8 cellular contexts compared by ENCODE assay signal in the genomic region with DNA sequence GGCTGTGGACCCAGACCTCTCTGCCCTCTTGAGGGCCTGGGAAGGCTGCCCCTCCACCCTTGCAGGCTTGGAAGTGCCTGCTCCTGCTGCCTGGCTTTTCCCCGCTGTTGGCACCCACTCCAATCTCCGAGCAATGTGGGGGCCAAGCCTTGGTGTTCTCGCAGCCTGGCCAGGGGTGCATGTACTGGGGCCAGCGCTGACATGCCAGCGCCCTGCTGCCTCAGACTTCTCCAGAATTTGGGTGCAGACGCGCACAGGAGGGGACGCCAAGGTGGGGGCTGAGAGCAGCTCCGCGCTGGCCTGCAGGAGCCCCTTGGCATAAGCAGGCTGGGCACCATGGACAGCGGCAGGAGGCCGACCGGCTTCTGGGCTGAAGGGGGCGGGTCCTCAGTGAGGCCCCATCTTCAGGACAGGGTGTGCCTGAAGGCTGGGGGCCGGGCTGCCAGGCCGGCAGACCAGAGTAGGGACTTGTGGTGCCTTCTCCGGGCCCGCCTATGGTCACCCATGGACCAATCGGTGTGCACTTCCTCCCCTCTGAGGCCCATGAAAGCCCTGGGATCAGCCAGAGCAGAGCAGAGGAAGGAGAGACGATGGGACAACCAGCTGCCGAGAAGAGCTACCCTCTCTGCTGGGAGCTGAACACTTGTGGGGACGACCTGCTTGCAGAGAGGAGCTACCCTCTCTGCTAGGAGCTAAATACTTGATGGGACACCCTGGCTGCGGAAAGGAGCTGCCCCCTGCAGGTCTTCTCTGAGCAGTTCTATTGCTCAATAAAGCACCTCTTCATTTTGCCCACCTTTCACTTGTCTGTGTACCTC.
DNase-seq lines count a peak whose midpoint lies in the region; ATAC-seq and TF ChIP-seq lines count a peak whose summit lies in the region.

No MANE protein-coding gene starts in this region.

- no peaks in the 10 kb centered on the region for H3K36me3 Mint-ChIP-seq in activated naive CD8-positive, alpha-beta T cell treated with anti-CD3 and anti-CD28 coated beads, Interleukin-2, amount 50 U/mL, for 24 hours (ENCODE audit: low read depth)

- in situ Hi-C loops in GM13977 (cut with MboI; ENCODE audit: low pct_unique_long_range_greater_than_20kb, low sequenced_read_pairs, unreplicated experiment): no loop called here

- intact Hi-C loops in aorta (cut with DNase I): no loop called here

- peaks cover 4% of the 10 kb centered on the region for H3K27me3 Mint-ChIP-seq in activated naive CD8-positive, alpha-beta T cell treated with anti-CD3 and anti-CD28 coated beads, Interleukin-2, amount 50 U/mL, for 24 hours

- no peaks in the 10 kb centered on the region for H3K9me3 Mint-ChIP-seq in activated naive CD8-positive, alpha-beta T cell treated with anti-CD3 and anti-CD28 coated beads, Interleukin-2, amount 50 U/mL, for 24 hours

- H3K27ac ChIP-seq in aorta (ENCODE audit: low read depth in 1 of 2, low read length in 2 of 2): no peak overlapping the region

- no peaks in the 10 kb centered on the region for H3K4me1 Mint-ChIP-seq in activated naive CD8-positive, alpha-beta T cell treated with anti-CD3 and anti-CD28 coated beads, Interleukin-2, amount 50 U/mL, for 24 hours

- no peaks in the 10 kb centered on the region for H3K9me3 ChIP-seq in BE2C
- H3K9me3 ChIP-seq in aorta (ENCODE audit: control insufficient read depth, low read length): no peaks in the 10 kb centered on the region

- DNase-seq in BE2C (no peak), HT-29 (ENCODE audit: low spot score) (peak; percentile 36), islet precursor cell (peak; percentile 94), aorta (peak in 1 of 2 donors; percentile 49), GM13977 (ENCODE audit: low spot score) (no peak)
- peak; percentile 10 for DNase-seq in activated naive CD8-positive, alpha-beta T cell treated with anti-CD3 and anti-CD28 coated beads, Interleukin-2, amount 50 U/mL, for 24 hours

- H3K27me3 ChIP-seq in BE2C (no peaks in the 10 kb centered on the region), aorta (ENCODE audit: control insufficient read depth in 1 of 2, insufficient read depth in 2 of 2, low read length in 1 of 2) (no peaks in the 10 kb centered on the region)

- H3K36me3 ChIP-seq in BE2C (no peaks in the 10 kb centered on the region), aorta (ENCODE audit: control insufficient read depth in 1 of 2, insufficient read depth in 2 of 2, low read length in 1 of 2) (no peaks in the 10 kb centered on the region)

- no peak overlapping the region for H3K27ac Mint-ChIP-seq in activated naive CD8-positive, alpha-beta T cell treated with anti-CD3 and anti-CD28 coated beads, Interleukin-2, amount 50 U/mL, for 24 hours

- ATAC-seq in activated naive CD8-positive, alpha-beta T cell treated with anti-CD3 and anti-CD28 coated beads, Interleukin-2, amount 50 U/mL, for 24 hours: peak; percentile 20
- ATAC-seq in aorta (ENCODE audit: low FRiP score): peak; percentile 57
- ATAC-seq in HG03025 (IDR thresholded peaks at IDR 0.05; ENCODE audit: low FRiP score, unreplicated experiment): no peak
- ATAC-seq in HG03521 (IDR thresholded peaks at IDR 0.05; ENCODE audit: unreplicated experiment): no peak

- 4 to 23% methylated on average over 22 to 23 of the region's 23 CpGs for WGBS in aorta, 2 donors

- no peak overlapping the region for H3K4me3 ChIP-seq in BE2C (ENCODE audit: low read depth, low read length)
- H3K4me3 ChIP-seq in aorta (ENCODE audit: low read length in 2 of 2): no peak overlapping the region

- TF ChIP-seq CTCF in BE2C (IDR thresholded peaks at IDR 0.05; ENCODE audit: low read depth, low read length) (peak; percentile 3; the same call in 1 of the 2 replicates), GM13977 (IDR thresholded peaks at IDR 0.05; ENCODE audit: extremely low read depth, insufficient read depth, missing control alignments) (no peak)

- H3K4me3 Mint-ChIP-seq in activated naive CD8-positive, alpha-beta T cell treated with anti-CD3 and anti-CD28 coated beads, Interleukin-2, amount 50 U/mL, for 24 hours: no peak overlapping the region

- H3K4me1 ChIP-seq in BE2C (no peaks in the 10 kb centered on the region), aorta (ENCODE audit: control insufficient read depth in 1 of 2, insufficient read depth in 2 of 2, low read length in 2 of 2) (no peaks in the 10 kb centered on the region)

Comparison
In these comparisons a context has a peak if more than half of its experiments do, and no peak if none do; other contexts are left out.
1. DNase-seq: peak in HT-29 (single experiment), activated naive CD8-positive, alpha-beta T cell treated with anti-CD3 and anti-CD28 coated beads, Interleukin-2, amount 50 U/mL, for 24 hours (single experiment) and islet precursor cell (single experiment); none in BE2C (single experiment) and GM13977 (single experiment).
2. ATAC-seq: peak in activated naive CD8-positive, alpha-beta T cell treated with anti-CD3 and anti-CD28 coated beads, Interleukin-2, amount 50 U/mL, for 24 hours (single experiment) and aorta (single experiment); none in HG03025 (single experiment) and HG03521 (single experiment).